Comparison of ENCODE assay signal across 8 cellular contexts in the genomic region with DNA sequence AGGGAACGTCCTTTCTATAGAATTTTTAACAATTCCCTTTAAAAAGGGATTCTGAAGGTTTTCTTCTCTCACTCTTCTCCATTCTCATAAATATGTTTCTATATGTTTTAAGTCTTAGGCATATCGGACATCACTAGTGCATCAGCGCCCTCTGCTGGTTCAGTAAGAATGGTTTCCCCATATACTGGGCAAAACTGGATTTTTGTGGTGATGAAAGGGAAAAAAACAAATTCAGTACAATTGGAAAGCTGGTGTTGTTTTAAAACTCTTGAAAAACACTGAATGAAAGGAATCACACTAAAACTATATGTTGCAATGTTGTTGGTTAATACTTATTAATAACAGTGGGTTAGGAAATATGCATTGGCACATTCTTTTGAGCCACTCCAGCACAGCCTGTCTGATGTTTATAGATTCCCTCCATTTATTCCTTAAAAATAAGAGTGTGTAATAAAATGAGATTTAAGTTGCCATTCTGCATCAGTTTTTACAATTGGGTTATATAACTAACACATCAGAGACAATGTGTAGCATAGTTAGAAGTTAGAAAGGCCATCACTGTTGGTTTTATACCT. TPM values are rescaled to one million over a fixed set of nuclear protein-coding genes. Genes with fewer than 3 reads are reported as not detected.
DNase-seq lines count a peak whose midpoint lies in the region; ATAC-seq, FAIRE-seq and TF ChIP-seq lines count a peak whose summit lies in the region.

No MANE protein-coding gene starts in this region.

- H3F3A ChIP-seq in GM23338 (replicated peaks; ENCODE audit: low read depth) = no peaks in the 10 kb centered on the region
- no peaks in the 10 kb centered on the region for H3F3A ChIP-seq in MM.1S (ENCODE audit: insufficient read depth, low read length)

- TF ChIP-seq CTCF in GM23338 (conservative IDR thresholded peaks at IDR 0.05; ENCODE audit: low read depth in 2 of 2) (peak; percentile 89 to 99), MM.1S (IDR thresholded peaks at IDR 0.05; ENCODE audit: low read length) (peak; percentile 87), uterus (IDR thresholded peaks at IDR 0.05) (peak; percentile 53 to 75 (median 71))

- H3K9me3 Mint-ChIP-seq in GM23338 = no peaks in the 10 kb centered on the region

- ATAC-seq in GM23338 = peak; percentile 64

- no peak overlapping the region for H3K4me2 ChIP-seq in GM23338
- no peak overlapping the region for H3K4me2 ChIP-seq in MM.1S (ENCODE audit: low read depth, low read length)

- no peak overlapping the region for H3K4me3 Mint-ChIP-seq in GM23338

- DNase-seq in GM23338 (ENCODE audit: low spot score) (peak; percentile 88), MM.1S (peak; percentile 78), SIG-M5 treated with dmso at 0.1 percent for 504 hours (lab: John Stamatoyannopoulos, UW; ENCODE audit: unreplicated experiment) (peak; percentile 75), germinal center (ENCODE audit: low spot score) (peak; percentile 12), posterior cingulate gyrus (peak in 7 of 10 donors; percentile 64 to 93 (median 70)), uterus (peak; percentile 40 to 73)
- DNase-seq in activated effector memory CD4-positive, alpha-beta T cell treated with Interleukin-2 at 50 U/mL for 16 hours = peak; percentile 29

- H3K36me3 ChIP-seq in GM23338 (ENCODE audit: insufficient read depth) (no peaks in the 10 kb centered on the region; the same call in 1 of the 2 replicates), MM.1S (replicated peaks; ENCODE audit: insufficient read depth, low read length) (0 out of 2 replicates have a peak, but pooled peaks cover 3% of the 10 kb centered on the region), uterus (no peaks in the 10 kb centered on the region)

- intact Hi-C loops in posterior cingulate gyrus (cut with DNase I) = loop anchor here (1.0 to 10.0 kb wide), 2 partner anchors 149 to 640 kb away; no protein-coding TSS in a partner anchor
- intact Hi-C loops in uterus (cut with DNase I; ENCODE audit: low total_unique reads) = loop anchor here (10.0 kb wide), 1 partner anchor 150 kb away; no protein-coding TSS in a partner anchor

- H3K27me3 ChIP-seq in GM23338 (ENCODE audit: insufficient read depth) = no peaks in the 10 kb centered on the region
- no peaks in the 10 kb centered on the region for H3K27me3 ChIP-seq in MM.1S (replicated peaks; ENCODE audit: insufficient read depth, low read length)
- H3K27me3 ChIP-seq in uterus = no peaks in the 10 kb centered on the region

- no peak overlapping the region for H3K27ac ChIP-seq in GM23338 (ENCODE audit: low read depth)
- H3K27ac ChIP-seq in MM.1S (ENCODE audit: low read length) = no peak overlapping the region
- no peak overlapping the region for H3K27ac ChIP-seq in uterus

- H3K4me1 ChIP-seq in GM23338 (ENCODE audit: insufficient read depth) (no peaks in the 10 kb centered on the region), MM.1S (ENCODE audit: low read length) (no peaks in the 10 kb centered on the region), uterus (peaks cover 0 to 5% of the 10 kb centered on the region in 2 donors)

- no peaks in the 10 kb centered on the region for H3K9me2 ChIP-seq in GM23338 (ENCODE audit: insufficient read depth)
- H3K9me2 ChIP-seq in MM.1S (replicated peaks; ENCODE audit: insufficient read depth, low read length) = no peaks in the 10 kb centered on the region

- no peak for TF ChIP-seq POLR2A in uterus (IDR thresholded peaks at IDR 0.05)

- no peaks in the 10 kb centered on the region for H4K20me1 ChIP-seq in GM23338 (replicated peaks; ENCODE audit: insufficient read depth)
- H4K20me1 ChIP-seq in MM.1S (ENCODE audit: insufficient read depth, low read length) = no peaks in the 10 kb centered on the region

- peaks cover 16% of the 10 kb centered on the region for H3K36me3 Mint-ChIP-seq in GM23338 (ENCODE audit: low read depth)

- H3K9me3 ChIP-seq in MM.1S (replicated peaks; ENCODE audit: insufficient read depth, low read length) (no peaks in the 10 kb centered on the region), uterus (no peaks in the 10 kb centered on the region)

- H3K27ac Mint-ChIP-seq in GM23338 = no peak overlapping the region

- FAIRE-seq in G401.6 (lab: Jason Lieb, UNC) = peak; percentile 97

- H3K4me3 ChIP-seq in GM23338 = no peak overlapping the region
- H3K4me3 ChIP-seq in MM.1S (ENCODE audit: low read length) = no peak overlapping the region
- H3K4me3 ChIP-seq in uterus = no peak overlapping the region

- no peaks in the 10 kb centered on the region for H3K27me3 Mint-ChIP-seq in GM23338 (ENCODE audit: insufficient read depth, low read depth, poor library complexity)

- H2AFZ ChIP-seq in GM23338 = no peak overlapping the region
- no peak overlapping the region for H2AFZ ChIP-seq in MM.1S (ENCODE audit: low read length)

- no peaks in the 10 kb centered on the region for H3K4me1 Mint-ChIP-seq in GM23338

- H3K79me2 ChIP-seq in GM23338 (replicated peaks; ENCODE audit: insufficient read depth) = peaks cover 6% of the 10 kb centered on the region; the same call in 1 of the 2 replicates
- H3K79me2 ChIP-seq in MM.1S (ENCODE audit: low read length) = no peaks in the 10 kb centered on the region

- H3K9ac ChIP-seq in MM.1S (ENCODE audit: low read length) = no peak overlapping the region

TF ChIP-seq in GM23338, 12 proteins besides CTCF, POLR2A, EP300 and RAD21:
- TF ChIP-seq JUNB (IDR thresholded peaks at IDR 0.05; ENCODE audit: unreplicated experiment) (no peak), ZNF331 (CRISPR knock-in tag; IDR thresholded peaks at IDR 0.05; ENCODE audit: low read depth) (no peak), EZH2phosphoT487 (IDR thresholded peaks at IDR 0.05; ENCODE audit: unreplicated experiment) (no peak), POLR2AphosphoS5 (IDR thresholded peaks at IDR 0.05; ENCODE audit: low read depth) (no peak)
- TF ChIP-seq, protein P1, sequence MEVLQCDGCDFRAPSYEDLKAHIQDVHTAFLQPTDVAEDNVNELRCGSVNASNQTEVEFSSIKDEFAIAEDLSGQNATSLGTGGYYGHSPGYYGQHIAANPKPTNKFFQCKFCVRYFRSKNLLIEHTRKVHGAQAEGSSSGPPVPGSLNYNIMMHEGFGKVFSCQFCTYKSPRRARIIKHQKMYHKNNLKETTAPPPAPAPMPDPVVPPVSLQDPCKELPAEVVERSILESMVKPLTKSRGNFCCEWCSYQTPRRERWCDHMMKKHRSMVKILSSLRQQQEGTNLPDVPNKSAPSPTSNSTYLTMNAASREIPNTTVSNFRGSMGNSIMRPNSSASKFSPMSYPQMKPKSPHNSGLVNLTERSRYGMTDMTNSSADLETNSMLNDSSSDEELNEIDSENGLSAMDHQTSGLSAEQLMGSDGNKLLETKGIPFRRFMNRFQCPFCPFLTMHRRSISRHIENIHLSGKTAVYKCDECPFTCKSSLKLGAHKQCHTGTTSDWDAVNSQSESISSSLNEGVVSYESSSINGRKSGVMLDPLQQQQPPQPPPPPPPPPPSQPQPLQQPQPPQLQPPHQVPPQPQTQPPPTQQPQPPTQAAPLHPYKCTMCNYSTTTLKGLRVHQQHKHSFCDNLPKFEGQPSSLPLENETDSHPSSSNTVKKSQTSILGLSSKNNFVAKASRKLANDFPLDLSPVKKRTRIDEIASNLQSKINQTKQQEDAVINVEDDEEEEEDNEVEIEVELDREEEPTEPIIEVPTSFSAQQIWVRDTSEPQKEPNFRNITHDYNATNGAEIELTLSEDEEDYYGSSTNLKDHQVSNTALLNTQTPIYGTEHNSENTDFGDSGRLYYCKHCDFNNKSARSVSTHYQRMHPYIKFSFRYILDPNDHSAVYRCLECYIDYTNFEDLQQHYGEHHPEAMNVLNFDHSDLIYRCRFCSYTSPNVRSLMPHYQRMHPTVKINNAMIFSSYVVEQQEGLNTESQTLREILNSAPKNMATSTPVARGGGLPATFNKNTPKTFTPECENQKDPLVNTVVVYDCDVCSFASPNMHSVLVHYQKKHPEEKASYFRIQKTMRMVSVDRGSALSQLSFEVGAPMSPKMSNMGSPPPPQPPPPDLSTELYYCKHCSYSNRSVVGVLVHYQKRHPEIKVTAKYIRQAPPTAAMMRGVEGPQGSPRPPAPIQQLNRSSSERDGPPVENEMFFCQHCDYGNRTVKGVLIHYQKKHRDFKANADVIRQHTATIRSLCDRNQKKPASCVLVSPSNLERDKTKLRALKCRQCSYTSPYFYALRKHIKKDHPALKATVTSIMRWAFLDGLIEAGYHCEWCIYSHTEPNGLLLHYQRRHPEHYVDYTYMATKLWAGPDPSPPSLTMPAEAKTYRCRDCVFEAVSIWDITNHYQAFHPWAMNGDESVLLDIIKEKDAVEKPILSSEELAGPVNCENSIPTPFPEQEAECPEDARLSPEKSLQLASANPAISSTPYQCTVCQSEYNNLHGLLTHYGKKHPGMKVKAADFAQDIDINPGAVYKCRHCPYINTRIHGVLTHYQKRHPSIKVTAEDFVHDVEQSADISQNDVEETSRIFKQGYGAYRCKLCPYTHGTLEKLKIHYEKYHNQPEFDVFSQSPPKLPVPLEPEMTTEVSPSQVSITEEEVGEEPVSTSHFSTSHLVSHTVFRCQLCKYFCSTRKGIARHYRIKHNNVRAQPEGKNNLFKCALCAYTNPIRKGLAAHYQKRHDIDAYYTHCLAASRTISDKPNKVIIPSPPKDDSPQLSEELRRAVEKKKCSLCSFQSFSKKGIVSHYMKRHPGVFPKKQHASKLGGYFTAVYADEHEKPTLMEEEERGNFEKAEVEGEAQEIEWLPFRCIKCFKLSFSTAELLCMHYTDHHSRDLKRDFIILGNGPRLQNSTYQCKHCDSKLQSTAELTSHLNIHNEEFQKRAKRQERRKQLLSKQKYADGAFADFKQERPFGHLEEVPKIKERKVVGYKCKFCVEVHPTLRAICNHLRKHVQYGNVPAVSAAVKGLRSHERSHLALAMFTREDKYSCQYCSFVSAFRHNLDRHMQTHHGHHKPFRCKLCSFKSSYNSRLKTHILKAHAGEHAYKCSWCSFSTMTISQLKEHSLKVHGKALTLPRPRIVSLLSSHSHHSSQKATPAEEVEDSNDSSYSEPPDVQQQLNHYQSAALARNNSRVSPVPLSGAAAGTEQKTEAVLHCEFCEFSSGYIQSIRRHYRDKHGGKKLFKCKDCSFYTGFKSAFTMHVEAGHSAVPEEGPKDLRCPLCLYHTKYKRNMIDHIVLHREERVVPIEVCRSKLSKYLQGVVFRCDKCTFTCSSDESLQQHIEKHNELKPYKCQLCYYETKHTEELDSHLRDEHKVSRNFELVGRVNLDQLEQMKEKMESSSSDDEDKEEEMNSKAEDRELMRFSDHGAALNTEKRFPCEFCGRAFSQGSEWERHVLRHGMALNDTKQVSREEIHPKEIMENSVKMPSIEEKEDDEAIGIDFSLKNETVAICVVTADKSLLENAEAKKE (CRISPR knock-in tag; IDR thresholded peaks at IDR 0.05) = no peak

RNA-seq across cellular contexts. Expression of a gene that starts 15.8 kb away (rescaled TPM):
- 27.7 and 31.4 TPM in 2 replicates for total RNA-seq in GM23338 (2014; rRNA removed; shearing (Covaris generic))
- polyA plus RNA-seq in GM23338 (2016; fragmentation: Nextera tagmentation; extraction: Ambion mirVana) = 94.2 and 115 TPM in 2 replicates
- total RNA-seq in uterus = 10 to 100 TPM in 3 of 4 donors, 1 to 10 TPM in 1; 7.6 to 28.2 (median 24.2) TPM

RNA-seq across cellular contexts. Expression of a gene that starts 16.0 kb away (rescaled TPM):
- 16.7 and 16.8 TPM in 2 replicates for total RNA-seq in GM23338 (2014; rRNA removed; shearing (Covaris generic))
- 137 and 146 TPM in 2 replicates for polyA plus RNA-seq in GM23338 (2016; fragmentation: Nextera tagmentation; extraction: Ambion mirVana)
- 10 to 100 TPM in 3 of 4 donors, 1 to 10 TPM in 1; 3.6 to 28.4 (median 18.0) TPM for total RNA-seq in uterus

Comparison
In these comparisons a context has a peak if more than half of its experiments do, and no peak if none do; other contexts are left out.
1. DNase-seq: peak in every context shown above with its lines; median percentile 88 in GM23338; 78 in MM.1S; 75 in SIG-M5 treated with dmso at 0.1 percent for 504 hours; 70 in posterior cingulate gyrus; 56 in uterus; 29 in activated effector memory CD4-positive, alpha-beta T cell treated with Interleukin-2 at 50 U/mL for 16 hours; 12 in germinal center.